Comparison of ENCODE assay signal across 8 cellular contexts in the genomic region with DNA sequence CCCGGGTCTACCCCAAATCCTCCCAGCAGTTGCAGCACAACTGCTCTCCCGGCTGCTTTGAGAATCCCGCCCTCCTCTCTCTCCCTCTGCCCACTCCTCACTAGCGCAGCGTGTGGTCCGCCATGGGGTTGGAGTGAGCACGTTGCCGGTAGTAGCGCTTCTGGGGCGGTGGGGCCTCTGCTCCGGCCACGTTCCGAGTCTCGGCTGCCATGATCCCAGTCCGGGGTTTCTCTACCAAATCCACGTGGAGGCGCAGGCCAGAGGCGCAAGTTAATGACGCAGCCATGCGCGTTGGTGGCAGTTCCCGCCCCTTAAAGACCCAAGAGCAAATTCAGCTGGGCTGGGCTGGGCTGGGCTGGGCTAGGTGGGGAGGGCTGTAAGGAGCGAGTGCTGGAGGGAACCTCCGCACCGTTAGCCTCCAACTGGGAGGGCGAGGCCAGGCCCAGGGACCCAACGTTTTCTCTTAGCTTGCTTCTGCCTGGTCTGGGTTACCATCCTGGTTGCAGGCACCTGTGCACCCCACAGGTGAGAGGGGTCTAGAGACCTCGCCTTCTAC. TPM values are rescaled to one million over a fixed set of nuclear protein-coding genes. Genes with fewer than 3 reads are reported as not detected.
DNase-seq lines count a peak whose midpoint lies in the region; ATAC-seq and TF ChIP-seq lines count a peak whose summit lies in the region.

A gene (minus strand): TSS at position 233 of the 556 bp plus-strand sequence. CDS start 22 bp downstream, at position 211.

- H3K27ac Mint-ChIP-seq in GM23338 (peak within 1 kb of the TSS; percentile 100), nephron progenitor cell (peak within 1 kb of the TSS; percentile 100)
- H3K27ac Mint-ChIP-seq in stimulated activated naive CD8-positive, alpha-beta T cell treated with anti-CD3 and anti-CD28 coated beads, Interleukin-15, amount 100 ng/mL, for 72 hours: peak within 1 kb of the TSS; percentile 98 to 99

- no peaks in the 10 kb centered on the region; the same call in 1 of the 2 replicates for H3K36me3 ChIP-seq in GM23338 (ENCODE audit: insufficient read depth)
- peaks cover 32% of the 10 kb centered on the region for H3K36me3 ChIP-seq in RWPE2 (ENCODE audit: low read depth)

- peaks cover 7% of the 10 kb centered on the region; the same call in 1 of the 2 replicates for H4K20me1 ChIP-seq in GM23338 (replicated peaks; ENCODE audit: insufficient read depth)

- peaks cover 35% of the 10 kb centered on the region for H3K36me3 Mint-ChIP-seq in GM23338 (ENCODE audit: low read depth)
- peaks cover 41% of the 10 kb centered on the region for H3K36me3 Mint-ChIP-seq in nephron progenitor cell (ENCODE audit: low read depth)

- H3K9me3 ChIP-seq in RWPE2 (ENCODE audit: severe bottlenecking): no peaks in the 10 kb centered on the region

- TF ChIP-seq CTCF in GM23338 (conservative IDR thresholded peaks at IDR 0.05; ENCODE audit: low read depth in 2 of 2) (no peak), RWPE2 (IDR thresholded peaks at IDR 0.05; ENCODE audit: poor library complexity, severe bottlenecking) (no peak), fibroblast of the aortic adventitia (IDR thresholded peaks at IDR 0.05; ENCODE audit: insufficient read depth, low read length) (no peak), nephron progenitor cell (IDR thresholded peaks at IDR 0.05) (no peak)

- H3K4me3 ChIP-seq in GM23338 (peak within 1 kb of the TSS; percentile 78), RWPE2 (ENCODE audit: severe bottlenecking) (peak within 1 kb of the TSS; percentile 51), fibroblast of the aortic adventitia (ENCODE audit: low read depth, low read length) (peak within 1 kb of the TSS; percentile 79)

- H3K4me1 ChIP-seq in GM23338 (ENCODE audit: insufficient read depth): peaks cover 7% of the 10 kb centered on the region; the same call in 1 of the 2 replicates
- peaks cover 4% of the 10 kb centered on the region for H3K4me1 ChIP-seq in RWPE2 (ENCODE audit: insufficient read depth, poor library complexity, severe bottlenecking)

- H3K79me2 ChIP-seq in GM23338 (replicated peaks; ENCODE audit: insufficient read depth): no peaks in the 10 kb centered on the region

- ATAC-seq in GM23338 (peak; percentile 90), RWPE2 (ENCODE audit: low read depth) (peak; percentile 86)
- ATAC-seq in stimulated activated naive CD8-positive, alpha-beta T cell treated with anti-CD3 and anti-CD28 coated beads, Interleukin-15, amount 100 ng/mL, for 72 hours: peak; percentile 94

- DNase-seq in Daoy (ENCODE audit: low read depth) (peak; percentile 99), GM23338 (ENCODE audit: low spot score) (peak; percentile 99), LHCN-M2 (ENCODE audit: low read depth) (peak; percentile 96), RWPE2 (ENCODE audit: low spot score) (peak; percentile 96), fibroblast of the aortic adventitia (ENCODE audit: low read depth) (peak; percentile 96), nephron progenitor cell (peak; percentile 90)
- DNase-seq in activated effector memory CD4-positive, alpha-beta T cell treated with Interleukin-2 at 50 U/mL for 16 hours: peak; percentile 84
- DNase-seq in stimulated activated naive CD8-positive, alpha-beta T cell treated with anti-CD3 and anti-CD28 coated beads, Interleukin-15, amount 100 ng/mL, for 72 hours: peak; percentile 92 to 94

- H3K4me1 Mint-ChIP-seq in GM23338 (peaks cover 13% of the 10 kb centered on the region), nephron progenitor cell (peaks cover 37% of the 10 kb centered on the region)
- H3K4me1 Mint-ChIP-seq in stimulated activated naive CD8-positive, alpha-beta T cell treated with anti-CD3 and anti-CD28 coated beads, Interleukin-15, amount 100 ng/mL, for 72 hours: peaks cover 37% of the 10 kb centered on the region

- H3K9me3 Mint-ChIP-seq in GM23338 (no peaks in the 10 kb centered on the region; the same call in 2 of the 3 replicates), nephron progenitor cell (no peaks in the 10 kb centered on the region)
- H3K9me3 Mint-ChIP-seq in stimulated activated naive CD8-positive, alpha-beta T cell treated with anti-CD3 and anti-CD28 coated beads, Interleukin-15, amount 100 ng/mL, for 72 hours: no peaks in the 10 kb centered on the region

- H3K27me3 ChIP-seq in GM23338 (ENCODE audit: insufficient read depth) (peaks cover 29% of the 10 kb centered on the region), RWPE2 (ENCODE audit: insufficient read depth, poor library complexity, severe bottlenecking) (no peaks in the 10 kb centered on the region)

- peak within 1 kb of the TSS; percentile 100 for H2AFZ ChIP-seq in GM23338

- H3K27ac ChIP-seq in GM23338 (ENCODE audit: low read depth) (peak within 1 kb of the TSS; percentile 95), RWPE2 (ENCODE audit: poor library complexity, severe bottlenecking) (peak within 1 kb of the TSS; percentile 81)

- H3K27me3 Mint-ChIP-seq in GM23338 (ENCODE audit: insufficient read depth, low read depth, poor library complexity) (peaks cover 16% of the 10 kb centered on the region), nephron progenitor cell (ENCODE audit: low read depth, poor library complexity) (peaks cover 34% of the 10 kb centered on the region)
- no peaks in the 10 kb centered on the region for H3K27me3 Mint-ChIP-seq in stimulated activated naive CD8-positive, alpha-beta T cell treated with anti-CD3 and anti-CD28 coated beads, Interleukin-15, amount 100 ng/mL, for 72 hours

- peak within 1 kb of the TSS; percentile 98 for H3K4me3 Mint-ChIP-seq in GM23338
- H3K4me3 Mint-ChIP-seq in nephron progenitor cell: peak within 1 kb of the TSS; percentile 99
- peak within 1 kb of the TSS; percentile 99 for H3K4me3 Mint-ChIP-seq in stimulated activated naive CD8-positive, alpha-beta T cell treated with anti-CD3 and anti-CD28 coated beads, Interleukin-15, amount 100 ng/mL, for 72 hours

- peak within 1 kb of the TSS; percentile 99 for H3K4me2 ChIP-seq in GM23338

- H3F3A ChIP-seq in GM23338 (replicated peaks; ENCODE audit: low read depth): no peaks in the 10 kb centered on the region; the same call in 1 of the 2 replicates

- H3K9me2 ChIP-seq in GM23338 (ENCODE audit: insufficient read depth): no peaks in the 10 kb centered on the region

TF ChIP-seq in GM23338, 12 proteins besides CTCF, POLR2A, EP300 and RAD21:
- TF ChIP-seq CREB1 (CRISPR knock-in tag; IDR thresholded peaks at IDR 0.05; ENCODE audit: low read depth): peak; percentile 97
- peak; percentile 95 for TF ChIP-seq POLR2AphosphoS5 (IDR thresholded peaks at IDR 0.05; ENCODE audit: low read depth)
- TF ChIP-seq EZH2 (IDR thresholded peaks at IDR 0.05; ENCODE audit: low read depth, unreplicated experiment): no peak
- no peak for TF ChIP-seq ZNF114 (CRISPR knock-in tag; IDR thresholded peaks at IDR 0.05)
- no peak for TF ChIP-seq JUNB (IDR thresholded peaks at IDR 0.05; ENCODE audit: unreplicated experiment)
- TF ChIP-seq, protein P1, sequence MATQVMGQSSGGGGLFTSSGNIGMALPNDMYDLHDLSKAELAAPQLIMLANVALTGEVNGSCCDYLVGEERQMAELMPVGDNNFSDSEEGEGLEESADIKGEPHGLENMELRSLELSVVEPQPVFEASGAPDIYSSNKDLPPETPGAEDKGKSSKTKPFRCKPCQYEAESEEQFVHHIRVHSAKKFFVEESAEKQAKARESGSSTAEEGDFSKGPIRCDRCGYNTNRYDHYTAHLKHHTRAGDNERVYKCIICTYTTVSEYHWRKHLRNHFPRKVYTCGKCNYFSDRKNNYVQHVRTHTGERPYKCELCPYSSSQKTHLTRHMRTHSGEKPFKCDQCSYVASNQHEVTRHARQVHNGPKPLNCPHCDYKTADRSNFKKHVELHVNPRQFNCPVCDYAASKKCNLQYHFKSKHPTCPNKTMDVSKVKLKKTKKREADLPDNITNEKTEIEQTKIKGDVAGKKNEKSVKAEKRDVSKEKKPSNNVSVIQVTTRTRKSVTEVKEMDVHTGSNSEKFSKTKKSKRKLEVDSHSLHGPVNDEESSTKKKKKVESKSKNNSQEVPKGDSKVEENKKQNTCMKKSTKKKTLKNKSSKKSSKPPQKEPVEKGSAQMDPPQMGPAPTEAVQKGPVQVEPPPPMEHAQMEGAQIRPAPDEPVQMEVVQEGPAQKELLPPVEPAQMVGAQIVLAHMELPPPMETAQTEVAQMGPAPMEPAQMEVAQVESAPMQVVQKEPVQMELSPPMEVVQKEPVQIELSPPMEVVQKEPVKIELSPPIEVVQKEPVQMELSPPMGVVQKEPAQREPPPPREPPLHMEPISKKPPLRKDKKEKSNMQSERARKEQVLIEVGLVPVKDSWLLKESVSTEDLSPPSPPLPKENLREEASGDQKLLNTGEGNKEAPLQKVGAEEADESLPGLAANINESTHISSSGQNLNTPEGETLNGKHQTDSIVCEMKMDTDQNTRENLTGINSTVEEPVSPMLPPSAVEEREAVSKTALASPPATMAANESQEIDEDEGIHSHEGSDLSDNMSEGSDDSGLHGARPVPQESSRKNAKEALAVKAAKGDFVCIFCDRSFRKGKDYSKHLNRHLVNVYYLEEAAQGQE (IDR thresholded peaks at IDR 0.05; ENCODE audit: unreplicated experiment): no peak
TF ChIP-seq in GM23338: peak in this region for 2.

RNA-seq across cellular contexts. Expression of the gene that starts here (rescaled TPM):
- total RNA-seq in Daoy (2014; rRNA removed; shearing (Covaris generic)): 21.0 and 37.5 TPM in 2 replicates
- 12.2 and 18.9 TPM in 2 replicates for total RNA-seq in GM23338 (2014; rRNA removed; shearing (Covaris generic))
- 39.5 and 47.0 TPM in 2 replicates for polyA plus RNA-seq in GM23338 (2016; fragmentation: Nextera tagmentation; extraction: Ambion mirVana)
- total RNA-seq in LHCN-M2 (2014; rRNA removed): 13.5 and 15.1 TPM in 2 replicates
- 28.0 TPM for polyA plus RNA-seq in LHCN-M2 (2012)
- 9.7 and 10.5 TPM in 2 replicates for total RNA-seq in fibroblast of the aortic adventitia (ENCODE audit: low replicate concordance)

Comparison
In these comparisons a context has a peak if more than half of its experiments do, and no peak if none do; other contexts are left out.
1. Peak in every context shown above with its lines: DNase-seq, ATAC-seq, H3K4me3 ChIP-seq and H3K27ac ChIP-seq.